In genomic region chrX:144275826-144276225, GRCh38 we compare ENCODE assay signal across 3 cellular contexts.
"Had no signal": no experiment of that assay in that cellular context is flagged by ENCODE, and none has a peak within 500 bp of the region (broad histone marks: within the 10 kb centered on the region; RNA-seq: fewer than 3 reads in every experiment).

No MANE protein-coding gene starts in this region.

- H3K4me3 ChIP-seq: GM12878 had no signal

- ATAC-seq: GM12878 had no signal

- DNase-seq: GDM1, GF-D8 had no signal
